In the genomic region with DNA sequence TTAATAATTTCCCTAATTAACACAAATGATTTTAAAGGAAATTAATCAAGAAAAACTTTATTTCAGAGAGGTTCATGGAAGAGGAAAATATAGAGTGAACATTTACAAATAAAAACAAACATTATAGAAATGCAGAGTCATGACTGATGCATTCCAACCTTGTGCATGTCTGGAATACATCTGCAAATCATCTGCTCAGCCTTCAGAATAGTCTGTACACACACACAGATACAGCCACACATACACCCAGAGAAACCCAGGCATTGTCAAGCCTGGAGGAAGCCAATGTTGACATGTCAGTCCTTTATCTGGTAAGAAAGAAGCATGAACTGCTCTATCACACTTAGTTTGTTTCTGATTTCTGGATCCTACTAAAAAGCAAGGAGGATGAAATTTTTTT, we compare ENCODE assay signal across 11 cellular contexts.
DNase-seq lines count a peak whose midpoint lies in the region; ATAC-seq and TF ChIP-seq lines count a peak whose summit lies in the region.
"Had no signal": no experiment of that assay in that cellular context is flagged by ENCODE, and none has a peak within 500 bp of the region (broad histone marks: within the 10 kb centered on the region; RNA-seq: fewer than 3 reads in every experiment).

No MANE protein-coding gene starts in this region.

- H3K9ac ChIP-seq in fibroblast of lung (ENCODE audit: insufficient read depth, low read length) = no peak overlapping the region

- H3K27me3 ChIP-seq in fibroblast of lung (ENCODE audit: control insufficient read depth, insufficient read depth, low read length) = no peaks in the 10 kb centered on the region
- H3K27me3 ChIP-seq: neutrophil had no signal

- DNase-seq in AG04449 (ENCODE audit: low read depth, low spot score) (peak; percentile 77), OCI-M1 (lab: John Stamatoyannopoulos, UW) (peak; percentile 7), fibroblast of lung (ENCODE audit: low read depth in 2 of 2) (peak; percentile 63 to 72), SIG-M5 treated with dmso at 0.1 percent for 504 hours (lab: John Stamatoyannopoulos, UW; ENCODE audit: unreplicated experiment) (no peak), NCI-H187 (lab: John Stamatoyannopoulos, UW) (no peak), ecto neural progenitor cell (ENCODE audit: low spot score) (no peak)
- DNase-seq: CD4-positive, alpha-beta memory T cell had no signal

- H3K79me2 ChIP-seq in fibroblast of lung (ENCODE audit: control insufficient read depth, insufficient read depth, low read length) = no peaks in the 10 kb centered on the region

- H3K36me3 ChIP-seq in fibroblast of lung (ENCODE audit: control insufficient read depth, insufficient read depth, low read length) = no peaks in the 10 kb centered on the region
- H3K36me3 ChIP-seq: neutrophil had no signal

- no peak for ATAC-seq in HG03139 (IDR thresholded peaks at IDR 0.05; ENCODE audit: unreplicated experiment)

- peak overlapping the region in 2 of 3 experiments; percentile 71 to 86 for H3K27ac Mint-ChIP-seq in nephron
- H3K27ac Mint-ChIP-seq: activated naive CD8-positive, alpha-beta T cell; CD4-positive, alpha-beta memory T cell had no signal

- H3K4me1 Mint-ChIP-seq in nephron = peaks cover 20% of the 10 kb centered on the region
- H3K4me1 Mint-ChIP-seq: CD4-positive, alpha-beta memory T cell had no signal

- CTCF ChIA-PET in AG04449 (lab: Yijun Ruan, JAX) = interaction anchor here (1.1 to 3.8 kb wide), 3 partner anchors 8 to 660 kb away, joined by 3 to 14 read pairs (median 3); a partner anchor contains a TSS

- no peak overlapping the region for H3K4me2 ChIP-seq in fibroblast of lung (ENCODE audit: extremely low read depth, insufficient read depth, low read length)

- POLR2A ChIA-PET in AG04449 (lab: Yijun Ruan, JAX) = interaction anchor here (1.0 kb wide), 1 partner anchor 388 kb away, joined by 3 read pairs; a partner anchor contains a TSS

- peak overlapping the region; percentile 46 for H3K27ac ChIP-seq in fibroblast of lung (ENCODE audit: insufficient read depth, low read length)
- H3K27ac ChIP-seq: neutrophil had no signal

- H3K36me3 Mint-ChIP-seq in nephron (ENCODE audit: low read depth) = no peaks in the 10 kb centered on the region
- H3K36me3 Mint-ChIP-seq: activated naive CD8-positive, alpha-beta T cell; CD4-positive, alpha-beta memory T cell had no signal

- H3K4me3 ChIP-seq in AG04449 (ENCODE audit: low read depth, low read length) (no peak overlapping the region), fibroblast of lung (replicated peaks in 1 of 4; ENCODE audit: control extremely low read depth in 1 of 4, insufficient read depth in 1 of 4, low read depth in 3 of 4, low read length in 4 of 4) (no peak overlapping the region)

- no peak overlapping the region for H3K4me3 Mint-ChIP-seq in nephron
- H3K4me3 Mint-ChIP-seq: activated naive CD8-positive, alpha-beta T cell; CD4-positive, alpha-beta memory T cell had no signal

- TF ChIP-seq CTCF in AG04449 (IDR thresholded peaks at IDR 0.05; ENCODE audit: insufficient read depth, low read length, missing control alignments) (no peak), fibroblast of lung (conservative IDR thresholded peaks at IDR 0.05 in 1 of 2, IDR thresholded peaks at IDR 0.05 in 1 of 2; ENCODE audit: low read depth in 1 of 2, low read length in 2 of 2) (no peak), nephron (IDR thresholded peaks at IDR 0.05; ENCODE audit: unreplicated experiment in 3 of 3) (no peak)

- H2AFZ ChIP-seq in fibroblast of lung (ENCODE audit: low read length) = no peak overlapping the region

- H3K27me3 Mint-ChIP-seq in nephron (ENCODE audit: low read depth) = no peaks in the 10 kb centered on the region
- H3K27me3 Mint-ChIP-seq: activated naive CD8-positive, alpha-beta T cell; CD4-positive, alpha-beta memory T cell had no signal

- no peaks in the 10 kb centered on the region for H3K9me3 ChIP-seq in fibroblast of lung (ENCODE audit: control insufficient read depth, insufficient read depth, low read depth, low read length)
- H3K9me3 ChIP-seq: neutrophil had no signal

- peaks cover 8% of the 10 kb centered on the region for H3K9me3 Mint-ChIP-seq in nephron

- no peaks in the 10 kb centered on the region for H4K20me1 ChIP-seq in fibroblast of lung (ENCODE audit: control insufficient read depth, extremely low read depth, insufficient read depth, low read length)

- H3K4me1 ChIP-seq in fibroblast of lung (ENCODE audit: control insufficient read depth, extremely low read depth, insufficient read depth, low read length) = peaks cover 7% of the 10 kb centered on the region

Comparison
In these comparisons a context has a peak if more than half of its experiments do, and no peak if none do; other contexts are left out.
1. DNase-seq: peak in AG04449 (single experiment), OCI-M1 (single experiment) and fibroblast of lung (2 of 2); none in SIG-M5 treated with dmso at 0.1 percent for 504 hours (single experiment), NCI-H187 (0 of 2) and ecto neural progenitor cell (single experiment).